Comparison of ENCODE assay signal across 9 cellular contexts in genomic region chr5:83035373-83036170, GRCh38. TPM values are rescaled to one million over a fixed set of nuclear protein-coding genes. Genes with fewer than 3 reads are reported as not detected.
DNase-seq lines count a peak whose midpoint lies in the region; TF ChIP-seq lines count a peak whose summit lies in the region.
"Had no signal": no experiment of that assay in that cellular context is flagged by ENCODE, and none has a peak within 500 bp of the region (broad histone marks: within the 10 kb centered on the region; RNA-seq: fewer than 3 reads in every experiment).

No MANE protein-coding gene starts in this region.

- H3K4me1 ChIP-seq in SK-N-SH (ENCODE audit: control insufficient read depth in 1 of 2, insufficient read depth in 2 of 2, low read depth in 1 of 2, low read length in 1 of 2) = peaks cover 0 to 22% of the 10 kb centered on the region in 2 experiments; a peak in 2 of 4 replicates
- no peaks in the 10 kb centered on the region for H3K4me1 ChIP-seq in testis

- H3K4me2 ChIP-seq in SK-N-SH = no peak overlapping the region

- no peaks in the 10 kb centered on the region for H4K20me1 ChIP-seq in SK-N-SH (ENCODE audit: insufficient read depth)

- TF ChIP-seq CTCF in SK-N-SH (IDR thresholded peaks at IDR 0.05) = no peak
- no peak for TF ChIP-seq CTCF in testis (IDR thresholded peaks at IDR 0.05)

- intact Hi-C loops in testis (cut with DNase I; ENCODE audit: low total_unique reads) = no loop called here

- H3K27me3 ChIP-seq in SK-N-SH (ENCODE audit: insufficient read depth) = no peaks in the 10 kb centered on the region
- H3K27me3 ChIP-seq in testis = no peaks in the 10 kb centered on the region

- POLR2A ChIA-PET in SK-N-SH (lab: Yijun Ruan, JAX) = interaction anchor here (0.6 to 2.2 kb wide), 4 partner anchors 13 to 394 kb away, joined by 3 to 11 read pairs (median 4); partner anchors contain the start of genes TMEM167A and XRCC4

- no peak overlapping the region for H2AFZ ChIP-seq in SK-N-SH (ENCODE audit: low read depth)

- H3K27ac ChIP-seq in SK-N-SH (ENCODE audit: low read depth in 2 of 2, low read length in 1 of 2) (peak overlapping the region; percentile 9 to 99; a peak in 2 of 4 replicates), testis (no peak overlapping the region)
- H3K27ac ChIP-seq: coronary artery had no signal

- H3K9ac ChIP-seq in SK-N-SH = no peak overlapping the region

- DNase-seq in NCI-H1105 treated with DMSO at 0.1 percent for 48 hours (lab: John Stamatoyannopoulos, UW) = peak; percentile 81
- peak; percentile 68 for DNase-seq in SK-N-SH
- DNase-seq in left kidney (ENCODE audit: low read depth, low spot score) = peak; percentile 21
- peak; percentile 64 for DNase-seq in testis
- no peak for DNase-seq in ACHN
- no peak for DNase-seq in NOMO-1 treated with dmso at 0.1 percent for 144 hours (lab: John Stamatoyannopoulos, UW; ENCODE audit: unreplicated experiment)
- no peak for DNase-seq in stimulated activated CD4-positive, alpha-beta T cell treated with anti-CD3 and anti-CD28 coated beads, Interleukin-12 subunit alpha, Interleukin-12 subunit beta, amount 100 ng/mL, for 4 hours
- DNase-seq: SW 1271 had no signal

- H3K4me3 ChIP-seq in SK-N-SH (ENCODE audit: low read depth in 2 of 2, low read length in 1 of 2) (no peak overlapping the region; a peak in 1 of 4 replicates), testis (no peak overlapping the region)
- H3K4me3 ChIP-seq: coronary artery had no signal

- H3K9me2 ChIP-seq in SK-N-SH = no peaks in the 10 kb centered on the region

- CTCF ChIA-PET in SK-N-SH (lab: Yijun Ruan, JAX) = interaction anchor here (0.6 to 1.3 kb wide), 5 partner anchors 10 to 814 kb away, joined by 3 to 4 read pairs (median 3); no protein-coding TSS in a partner anchor

- no peak for TF ChIP-seq POLR2A in testis (IDR thresholded peaks at IDR 0.05)

- TF ChIP-seq EP300 in SK-N-SH (IDR thresholded peaks at IDR 0.05; ENCODE audit: borderline replicate concordance in 1 of 2, low read depth in 1 of 2, low read length in 1 of 2) = peak in 1 of 2 experiments; percentile 72; a peak in 2 of 4 replicates

- in situ Hi-C loops in ACHN (cut with HindIII; ENCODE audit: low pct_ligation_motif_present, low pct_unique_long_range_greater_than_20kb, low sequenced_read_pairs) = no loop called here

- H3K36me3 ChIP-seq in SK-N-SH (replicated peaks in 1 of 2; ENCODE audit: control insufficient read depth in 1 of 2, insufficient read depth in 2 of 2, low read length in 1 of 2) = no peaks in the 10 kb centered on the region
- H3K36me3 ChIP-seq in testis (ENCODE audit: low read depth, missing control alignments) = no peaks in the 10 kb centered on the region

- no peaks in the 10 kb centered on the region for H3K79me2 ChIP-seq in SK-N-SH (ENCODE audit: insufficient read depth)

- H3K9me3 ChIP-seq in SK-N-SH = no peaks in the 10 kb centered on the region
- no peaks in the 10 kb centered on the region for H3K9me3 ChIP-seq in testis

- WGBS in SK-N-SH (ENCODE audit: low lambda C conversion rate) = 47% methylated on average over 5 of the region's 6 CpGs
- WGBS in testis, 2 donors = 62 to 63% methylated on average over 6 of the region's 6 CpGs

- peak; percentile 34 for TF ChIP-seq RAD21 in SK-N-SH (IDR thresholded peaks at IDR 0.05; ENCODE audit: low read length)

- H3F3A ChIP-seq in SK-N-SH (replicated peaks; ENCODE audit: insufficient read depth) = no peaks in the 10 kb centered on the region

TF ChIP-seq in SK-N-SH, 30 proteins besides CTCF, POLR2A, EP300 and RAD21:
- peak; percentile 52; the same call in 1 of the 2 replicates for TF ChIP-seq PBX3 (IDR thresholded peaks at IDR 0.05)
- peak; percentile 69 for TF ChIP-seq RCOR1 (IDR thresholded peaks at IDR 0.05; ENCODE audit: low read length)
- TF ChIP-seq CHD2 (IDR thresholded peaks at IDR 0.05; ENCODE audit: low read length, partially characterized antibody) = peak; percentile 73
- TF ChIP-seq SMC3 (IDR thresholded peaks at IDR 0.05; ENCODE audit: low read depth, low read length) = 0 out of 2 replicates have a peak, but pooled peaks have one; percentile 5
- TF ChIP-seq FOXJ3 (CRISPR knock-in tag; IDR thresholded peaks at IDR 0.05) = peak; percentile 39; the same call in 1 of the 2 replicates
- no peak for TF ChIP-seq IRF3 (IDR thresholded peaks at IDR 0.05; ENCODE audit: low read depth, low read length)
- TF ChIP-seq TCF12 (IDR thresholded peaks at IDR 0.05) = peak; percentile 74
- no peak for TF ChIP-seq JUND (IDR thresholded peaks at IDR 0.05)
- TF ChIP-seq NFIC (IDR thresholded peaks at IDR 0.05; ENCODE audit: borderline replicate concordance) = peak; percentile 39; the same call in 1 of the 2 replicates

RNA-seq across cellular contexts. Expression of gene TMEM167A, which starts 41.6 kb away (rescaled TPM):
- polyA plus RNA-seq in SK-N-SH (2012; rRNA removed) (23.7 and 38.2 TPM in 2 replicates), testis (ENCODE audit: insufficient read depth, low read depth, low replicate concordance) (47.7 TPM)
- polyA plus RNA-seq in SK-N-SH (2012; cell fraction: cytosol; rRNA removed) = 48.6 and 78.5 TPM in 2 replicates
- 8.2 and 22.3 TPM in 2 replicates for polyA plus RNA-seq in SK-N-SH (2012; cell fraction: nucleus; rRNA removed)
- total RNA-seq in testis = 10 to 100 TPM; 34.7 to 39.0 TPM

RNA-seq across cellular contexts. Expression of gene XRCC4, which starts 41.8 kb away (rescaled TPM):
- 1.8 and 2.4 TPM in 2 replicates for polyA plus RNA-seq in SK-N-SH (2012; rRNA removed)
- 3.7 and 6.8 TPM in 2 replicates for polyA plus RNA-seq in SK-N-SH (2012; cell fraction: cytosol; rRNA removed)
- 0.65 and 1.3 TPM in 2 replicates for polyA plus RNA-seq in SK-N-SH (2012; cell fraction: nucleus; rRNA removed)
- 10 to 100 TPM; 14.2 to 23.3 TPM for total RNA-seq in testis
- 17.1 TPM for polyA plus RNA-seq in testis (ENCODE audit: insufficient read depth, low read depth, low replicate concordance)

Comparison
In these comparisons a context has a peak if more than half of its experiments do, and no peak if none do; other contexts are left out.
1. DNase-seq: peak in NCI-H1105 treated with DMSO at 0.1 percent for 48 hours (single experiment), SK-N-SH (single experiment), left kidney (single experiment) and testis (single experiment); none in ACHN (single experiment), NOMO-1 treated with dmso at 0.1 percent for 144 hours (single experiment) and stimulated activated CD4-positive, alpha-beta T cell treated with anti-CD3 and anti-CD28 coated beads, Interleukin-12 subunit alpha, Interleukin-12 subunit beta, amount 100 ng/mL, for 4 hours (single experiment).
2. H3K27ac ChIP-seq: peak in SK-N-SH (2 of 2); none in testis (0 of 2).